1 cellular context compared by ENCODE assay signal in genomic region chr7:100547872-100548271, GRCh38.
A peak's percentile ranks its signal among the peaks of the same experiment; 100 is the strongest.
TF ChIP-seq lines count a peak whose summit lies in the region.

No MANE protein-coding gene starts in this region.

TF ChIP-seq in GM12878, 131 proteins besides CTCF, POLR2A, EP300 and RAD21:
- TF ChIP-seq RAD51 (IDR thresholded peaks at IDR 0.05), result peak; percentile 60; the same call in 1 of the 2 replicates
- peak; percentile 7; the same call in 1 of the 2 replicates for TF ChIP-seq USF2 (IDR thresholded peaks at IDR 0.05; ENCODE audit: borderline replicate concordance, low read depth, low read length)
- TF ChIP-seq ESRRA (IDR thresholded peaks at IDR 0.05; ENCODE audit: low read length), result no peak
- no peak for TF ChIP-seq PAX8 (IDR thresholded peaks at IDR 0.05)
- TF ChIP-seq CUX1 (IDR thresholded peaks at IDR 0.05; ENCODE audit: insufficient replicate concordance, low read depth, low read length), result no peak
- peak; percentile 53 for TF ChIP-seq SPI1 (IDR thresholded peaks at IDR 0.05; ENCODE audit: borderline replicate concordance, insufficient read depth, low read depth, low read length)
- peak; percentile 52; the same call in 1 of the 2 replicates for TF ChIP-seq EED (IDR thresholded peaks at IDR 0.05; ENCODE audit: low read depth)
- TF ChIP-seq NR2C2 (IDR thresholded peaks at IDR 0.05; ENCODE audit: borderline replicate concordance, control insufficient read depth, insufficient read length, low read depth), result no peak
- TF ChIP-seq USF1 (IDR thresholded peaks at IDR 0.05; ENCODE audit: borderline replicate concordance, extremely low read length, insufficient read depth, low read depth, low read length), result peak; percentile 40
- peak; percentile 39; a peak in 2 of 4 replicates for TF ChIP-seq BHLHE40 (IDR thresholded peaks at IDR 0.05; ENCODE audit: borderline replicate concordance in 1 of 2, low read depth in 2 of 2, low read length in 1 of 2)
- TF ChIP-seq HDGF (IDR thresholded peaks at IDR 0.05), result no peak
- TF ChIP-seq SKIL (IDR thresholded peaks at IDR 0.05; ENCODE audit: low read depth, poor library complexity, severe bottlenecking), result no peak
- TF ChIP-seq IRF4 (IDR thresholded peaks at IDR 0.05; ENCODE audit: low read depth, low read length), result 0 out of 2 replicates have a peak, but pooled peaks have one; percentile 15
